ENCODE assay signal across 15 cellular contexts in the genomic region with DNA sequence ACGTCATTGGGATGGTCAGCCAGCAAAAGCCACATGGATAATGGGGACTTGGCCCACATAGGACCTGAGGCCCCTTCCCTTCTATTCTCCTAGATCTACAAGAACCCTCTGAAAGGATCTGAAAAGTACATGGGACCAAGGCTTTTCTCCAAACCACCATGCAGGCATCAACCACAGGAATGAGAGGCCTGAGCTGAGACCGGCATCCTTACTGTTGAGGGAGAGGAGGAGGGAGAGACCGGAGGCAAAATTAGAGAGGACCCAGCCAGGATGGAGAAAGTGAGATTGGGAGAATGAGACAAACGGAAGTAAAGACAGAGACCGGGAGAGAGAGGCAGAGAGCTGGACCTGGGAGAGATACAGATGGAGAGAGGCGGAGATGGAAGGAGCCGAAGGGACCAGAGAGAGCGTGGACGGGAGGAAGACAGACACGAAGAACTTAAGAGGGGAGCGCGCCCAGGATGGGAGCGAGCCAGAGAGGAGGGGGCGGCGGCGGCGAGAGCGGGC.
DNase-seq lines count a peak whose midpoint lies in the region; ATAC-seq, FAIRE-seq and TF ChIP-seq lines count a peak whose summit lies in the region.
"Had no signal": no experiment of that assay in that cellular context is flagged by ENCODE, and none has a peak within 500 bp of the region (broad histone marks: within the 10 kb centered on the region; RNA-seq: fewer than 3 reads in every experiment).

No MANE protein-coding gene starts in this region.

- peak overlapping the region; percentile 62 for H3K4me3 Mint-ChIP-seq in activated T-cell treated with anti-CD3 and anti-CD28 coated beads, Interleukin-2, amount 50 U/mL, for 24 hours
- peak overlapping the region; percentile 47 for H3K4me3 Mint-ChIP-seq in activated CD8-positive, alpha-beta T cell treated with anti-CD3 and anti-CD28 coated beads for 36 hours

- no peak for ATAC-seq in activated CD8-positive, alpha-beta T cell treated with anti-CD3 and anti-CD28 coated beads for 36 hours
- ATAC-seq: left colon, PC-3, psoas muscle had no signal

- intact Hi-C loops in activated CD8-positive, alpha-beta T cell treated with anti-CD3 and anti-CD28 coated beads for 36 hours (cut with micrococcal nuclease) = no loop called here
- intact Hi-C loops in thyroid gland (cut with DNase I) = no loop called here

- H3K4me3 ChIP-seq in iPS-15b (ENCODE audit: low read depth, low read length) = peak overlapping the region; percentile 71
- peak overlapping the region; percentile 51 for H3K4me3 ChIP-seq in smooth muscle cell
- no peak overlapping the region for H3K4me3 ChIP-seq in thyroid gland (replicated peaks in 1 of 3)
- H3K4me3 ChIP-seq: psoas muscle had no signal

- H3K27ac Mint-ChIP-seq in activated T-cell treated with anti-CD3 and anti-CD28 coated beads, Interleukin-2, amount 50 U/mL, for 24 hours = no peak overlapping the region
- no peak overlapping the region for H3K27ac Mint-ChIP-seq in activated CD8-positive, alpha-beta T cell treated with anti-CD3 and anti-CD28 coated beads for 36 hours

- H3K27me3 ChIP-seq in iPS-15b (ENCODE audit: control insufficient read depth, insufficient read depth, low read length) (peaks cover 55% of the 10 kb centered on the region), smooth muscle cell (ENCODE audit: low read depth) (peaks cover 78% of the 10 kb centered on the region), thyroid gland (peaks cover 7% of the 10 kb centered on the region)
- H3K27me3 ChIP-seq: testis had no signal

- FAIRE-seq in HTR-8/SVneo (lab: Jason Lieb, UNC) = no peak

- 27% methylated on average over 8 of the region's 18 CpGs for WGBS in smooth muscle cell (ENCODE audit: low lambda C conversion rate)
- WGBS in thyroid gland, 2 donors = 13 to 15% methylated on average over 18 of the region's 18 CpGs

- CTCF ChIA-PET in activated CD8-positive, alpha-beta T cell treated with anti-CD3 and anti-CD28 coated beads for 36 hours (lab: Charles Lee) = no interaction called here

- no peaks in the 10 kb centered on the region for H3K9me3 ChIP-seq in iPS-15b (ENCODE audit: control insufficient read depth, insufficient read depth, low read length)
- no peaks in the 10 kb centered on the region for H3K9me3 ChIP-seq in smooth muscle cell (replicated peaks; ENCODE audit: low read depth)
- H3K9me3 ChIP-seq in thyroid gland = no peaks in the 10 kb centered on the region
- H3K9me3 ChIP-seq: psoas muscle, testis had no signal

- H3K36me3 ChIP-seq in iPS-15b (ENCODE audit: control insufficient read depth, insufficient read depth, low read length) (no peaks in the 10 kb centered on the region), smooth muscle cell (ENCODE audit: low read depth) (no peaks in the 10 kb centered on the region), thyroid gland (no peaks in the 10 kb centered on the region)

- no peak for TF ChIP-seq POLR2A in thyroid gland (IDR thresholded peaks at IDR 0.05)

- H3K27ac ChIP-seq in smooth muscle cell (ENCODE audit: low read depth) = no peak overlapping the region
- no peak overlapping the region for H3K27ac ChIP-seq in thyroid gland
- H3K27ac ChIP-seq: psoas muscle, testis had no signal

- H3K4me1 ChIP-seq in iPS-15b (ENCODE audit: control insufficient read depth, insufficient read depth, low read length) = peaks cover 6% of the 10 kb centered on the region
- H3K4me1 ChIP-seq in smooth muscle cell (ENCODE audit: low read depth) = no peaks in the 10 kb centered on the region
- H3K4me1 ChIP-seq in thyroid gland = peaks cover 6 to 8% of the 10 kb centered on the region in 2 donors
- H3K4me1 ChIP-seq: psoas muscle, testis had no signal

- H3K4me1 Mint-ChIP-seq in activated T-cell treated with anti-CD3 and anti-CD28 coated beads, Interleukin-2, amount 50 U/mL, for 24 hours (ENCODE audit: low read depth) = peaks cover 8% of the 10 kb centered on the region
- H3K4me1 Mint-ChIP-seq in activated CD8-positive, alpha-beta T cell treated with anti-CD3 and anti-CD28 coated beads for 36 hours (ENCODE audit: low read depth) = peaks cover 5% of the 10 kb centered on the region

- no peaks in the 10 kb centered on the region for H3K36me3 Mint-ChIP-seq in activated T-cell treated with anti-CD3 and anti-CD28 coated beads, Interleukin-2, amount 50 U/mL, for 24 hours (ENCODE audit: low read depth)
- no peaks in the 10 kb centered on the region for H3K36me3 Mint-ChIP-seq in activated CD8-positive, alpha-beta T cell treated with anti-CD3 and anti-CD28 coated beads for 36 hours (ENCODE audit: low read depth)

- H3K79me2 ChIP-seq in smooth muscle cell (ENCODE audit: low read depth) = no peaks in the 10 kb centered on the region

- H2AFZ ChIP-seq in smooth muscle cell (ENCODE audit: low read depth) = peak overlapping the region; percentile 72

- H3F3A ChIP-seq in smooth muscle cell (ENCODE audit: low read depth) = no peaks in the 10 kb centered on the region

- DNase-seq in activated T-cell treated with anti-CD3 and anti-CD28 coated beads, Interleukin-2, amount 50 U/mL, for 24 hours = no peak
- DNase-seq in activated T-cell treated with anti-CD3 and anti-CD28 coated beads for 4 hours = no peak
- DNase-seq in activated CD8-positive, alpha-beta T cell treated with anti-CD3 and anti-CD28 coated beads for 36 hours = no peak
- no peak for DNase-seq in smooth muscle cell (lab: John Stamatoyannopoulos, UW; ENCODE audit: unreplicated experiment)
- DNase-seq in thyroid gland = no peak
- no peak for DNase-seq in HTR-8/SVneo (ENCODE audit: insufficient read length, low spot score)
- DNase-seq in mesenteric fat pad (ENCODE audit: low spot score) = no peak
- DNase-seq: DND-41, left colon, NCI-H2107, PC-3, psoas muscle, T-helper 9 cell, testis had no signal

- TF ChIP-seq CTCF in activated CD8-positive, alpha-beta T cell treated with anti-CD3 and anti-CD28 coated beads for 36 hours (IDR thresholded peaks at IDR 0.05) = no peak
- TF ChIP-seq CTCF in smooth muscle cell (IDR thresholded peaks at IDR 0.05; ENCODE audit: borderline replicate concordance, insufficient read depth, poor library complexity, severe bottlenecking) = no peak
- TF ChIP-seq CTCF in thyroid gland (IDR thresholded peaks at IDR 0.05) = no peak

- no peaks in the 10 kb centered on the region for H3K9me3 Mint-ChIP-seq in activated T-cell treated with anti-CD3 and anti-CD28 coated beads, Interleukin-2, amount 50 U/mL, for 24 hours
- no peaks in the 10 kb centered on the region for H3K9me3 Mint-ChIP-seq in activated CD8-positive, alpha-beta T cell treated with anti-CD3 and anti-CD28 coated beads for 36 hours

- peak overlapping the region; percentile 89 for H3K4me2 ChIP-seq in smooth muscle cell

- H3K9ac ChIP-seq in iPS-15b (ENCODE audit: low read depth, low read length) (no peak overlapping the region), smooth muscle cell (ENCODE audit: low read depth) (no peak overlapping the region)

- POLR2A ChIA-PET in activated CD8-positive, alpha-beta T cell treated with anti-CD3 and anti-CD28 coated beads for 36 hours (lab: Charles Lee) = no interaction called here

- H3K27me3 Mint-ChIP-seq in activated T-cell treated with anti-CD3 and anti-CD28 coated beads, Interleukin-2, amount 50 U/mL, for 24 hours = peaks cover 30% of the 10 kb centered on the region
- H3K27me3 Mint-ChIP-seq in activated CD8-positive, alpha-beta T cell treated with anti-CD3 and anti-CD28 coated beads for 36 hours = peaks cover 28% of the 10 kb centered on the region

- no peaks in the 10 kb centered on the region for H4K20me1 ChIP-seq in smooth muscle cell (ENCODE audit: low read depth)

Comparison
In these comparisons a context has a peak if more than half of its experiments do, and no peak if none do; other contexts are left out.
1. H3K4me3 ChIP-seq: peak in iPS-15b (single experiment) and smooth muscle cell (single experiment); none in thyroid gland (0 of 3).